ENCODE assay signal across 22 cellular contexts in genomic region chr1:202230939-202231645, GRCh38. TPM values are rescaled to one million over a fixed set of nuclear protein-coding genes. Genes with fewer than 3 reads are reported as not detected.
DNase-seq lines count a peak whose midpoint lies in the region; ATAC-seq and TF ChIP-seq lines count a peak whose summit lies in the region.
"Had no signal": no experiment of that assay in that cellular context is flagged by ENCODE, and none has a peak within 500 bp of the region (broad histone marks: within the 10 kb centered on the region; RNA-seq: fewer than 3 reads in every experiment).

No MANE protein-coding gene starts in this region.

- DNase-seq in NCI-H226: peak; percentile 66
- no peak for DNase-seq in ascending aorta (ENCODE audit: low spot score in 2 of 2)
- peak in 2 of 3 donors; percentile 78 to 85 for DNase-seq in mucosa of descending colon
- peak; percentile 67 for DNase-seq in transverse colon
- DNase-seq in islet precursor cell: no peak
- no peak for DNase-seq in COLO829 (ENCODE audit: low spot score)
- DNase-seq in activated CD8-positive, alpha-beta memory T cell treated with anti-CD3 and anti-CD28 coated beads for 24 hours: no peak
- DNase-seq: CD4-positive, CD25-positive, alpha-beta regulatory T cell; COR-L47; DMS79; H9; HFFc6; NCI-H1092 treated with DMSO at 0.1 percent for 48 hours; NCI-H1436 treated with DMSO at 0.1 percent for 48 hours; NCI-H1930; NCI-H526; PC-3; RPMI8226; SHP77 treated with DMSO at 0.1 percent for 48 hours; SW 1271 had no signal

- no peak for TF ChIP-seq EP300 in transverse colon (IDR thresholded peaks at IDR 0.05; ENCODE audit: low read depth)

- H3K4me1 ChIP-seq in ascending aorta (peaks cover 5 to 10% of the 10 kb centered on the region in 2 donors), mucosa of descending colon (ENCODE audit: low read depth) (peaks cover 12% of the 10 kb centered on the region), transverse colon (peaks cover 0 to 10% (median 3%) of the 10 kb centered on the region in 4 donors)

- intact Hi-C loops in ascending aorta (cut with DNase I): no loop called here
- intact Hi-C loops in mucosa of descending colon (cut with DNase I, micrococcal nuclease): no loop called here
- intact Hi-C loops in transverse colon (cut with DNase I; ENCODE audit: low total_unique reads): no loop called here

- no peaks in the 10 kb centered on the region for H3K9me3 ChIP-seq in ascending aorta
- H3K9me3 ChIP-seq in mucosa of descending colon: no peaks in the 10 kb centered on the region
- no peaks in the 10 kb centered on the region for H3K9me3 ChIP-seq in transverse colon

- H3K27me3 ChIP-seq in ascending aorta: no peaks in the 10 kb centered on the region
- H3K27me3 ChIP-seq in transverse colon: no peaks in the 10 kb centered on the region

- H3K4me3 ChIP-seq in ascending aorta (no peak overlapping the region), mucosa of descending colon (no peak overlapping the region), transverse colon (no peak overlapping the region)
- H3K4me3 ChIP-seq: K562, SK-N-MC had no signal

- ATAC-seq in mucosa of descending colon: peak; percentile 62
- ATAC-seq: K562, PC-3 had no signal

- H3K36me3 ChIP-seq in ascending aorta (peaks cover 51 to 65% of the 10 kb centered on the region in 2 donors), mucosa of descending colon (ENCODE audit: low read depth) (no peaks in the 10 kb centered on the region), transverse colon (no peaks in the 10 kb centered on the region)

- WGBS in transverse colon (ENCODE audit: low coverage in 1 of 2), 2 donors: 62 to 63% methylated on average over 1 to 6 of the region's 8 CpGs

- no peak for TF ChIP-seq POLR2A in transverse colon (IDR thresholded peaks at IDR 0.05)

- TF ChIP-seq CTCF in ascending aorta (IDR thresholded peaks at IDR 0.05) (no peak), mucosa of descending colon (IDR thresholded peaks at IDR 0.05) (no peak), transverse colon (IDR thresholded peaks at IDR 0.05) (no peak)

- in situ Hi-C loops in transverse colon (cut with MboI; ENCODE audit: low pct_ligation_motif_present in 1 of 4, low pct_unique_long_range_greater_than_20kb in 1 of 4, low sequenced_read_pairs in 3 of 4): no loop called here

- H3K27ac ChIP-seq in ascending aorta (peak overlapping the region; percentile 56 to 57), transverse colon (no peak overlapping the region)
- H3K27ac ChIP-seq: SK-N-MC had no signal

RNA-seq across cellular contexts. Expression of gene LGR6, which starts 37.5 kb away (rescaled TPM):
- total RNA-seq in ascending aorta: 26.0 TPM
- total RNA-seq in mucosa of descending colon: 1 to 10 TPM in 2 of 3 donors, under 1 TPM in 1; 0.66 to 4.2 (median 1.3) TPM
- total RNA-seq in transverse colon: 1 to 10 TPM in 1 of 4 donors, under 1 TPM in 1, not detected in 2; 0.41 to 1.6 TPM
- total RNA-seq: HFFc6 had no signal

Comparison
In these comparisons a context has a peak if more than half of its experiments do, and no peak if none do; other contexts are left out.
1. DNase-seq: peak in NCI-H226 (single experiment), mucosa of descending colon (2 of 3) and transverse colon (single experiment); none in ascending aorta (0 of 2), islet precursor cell (single experiment), COLO829 (single experiment) and activated CD8-positive, alpha-beta memory T cell treated with anti-CD3 and anti-CD28 coated beads for 24 hours (single experiment).
2. H3K27ac ChIP-seq: peak in ascending aorta (2 of 2); none in transverse colon (0 of 4).